Comparison of ENCODE assay signal across 2 cellular contexts in the genomic region with DNA sequence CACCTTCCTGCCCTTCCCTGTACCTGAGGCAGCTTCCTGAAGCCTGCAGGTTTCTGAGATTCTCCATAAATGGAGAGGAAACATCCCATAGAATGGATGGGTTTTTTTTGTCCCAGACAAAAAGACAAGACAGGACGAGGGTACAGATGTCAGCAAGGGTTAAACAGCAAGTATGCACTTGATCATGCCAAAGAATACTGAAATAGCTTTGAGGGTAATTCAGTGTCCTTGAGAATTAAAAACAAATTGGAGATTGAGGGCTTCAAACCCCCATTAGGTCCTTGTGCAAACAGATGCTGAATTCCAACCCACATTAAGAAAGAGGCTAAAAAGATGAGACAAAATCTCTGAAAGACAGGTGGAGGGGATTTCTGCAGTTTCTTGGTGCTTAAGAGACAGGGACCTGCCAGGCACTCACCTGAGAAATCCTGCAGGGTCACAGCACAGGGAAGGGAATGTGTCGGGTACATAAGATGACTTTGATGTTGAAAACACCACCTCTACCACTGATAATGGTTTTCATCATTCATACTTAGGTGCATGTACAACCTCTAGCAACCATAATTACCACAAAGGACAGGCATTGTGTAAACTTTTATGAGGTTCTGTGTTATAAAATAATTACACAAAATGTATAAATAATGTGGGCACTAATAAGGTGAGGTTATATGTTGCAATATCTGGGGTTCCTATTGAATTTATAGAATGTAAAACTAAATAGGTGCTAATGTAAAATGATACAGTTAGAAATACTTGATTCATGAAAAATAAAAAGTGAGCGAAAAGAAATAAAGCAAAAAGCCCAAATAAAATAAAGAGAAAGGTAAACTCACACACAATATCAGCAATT.
TF ChIP-seq lines count a peak whose summit lies in the region.

No MANE protein-coding gene starts in this region.

TF ChIP-seq in HepG2, 621 proteins besides CTCF, POLR2A, EP300 and RAD21:
- TF ChIP-seq HMGA1 (CRISPR knock-in tag; conservative IDR thresholded peaks at IDR 0.05) (no peak), ZNF652 (CRISPR knock-in tag; IDR thresholded peaks at IDR 0.05; ENCODE audit: borderline replicate concordance, low read depth) (no peak)
- TF ChIP-seq, protein P1, sequence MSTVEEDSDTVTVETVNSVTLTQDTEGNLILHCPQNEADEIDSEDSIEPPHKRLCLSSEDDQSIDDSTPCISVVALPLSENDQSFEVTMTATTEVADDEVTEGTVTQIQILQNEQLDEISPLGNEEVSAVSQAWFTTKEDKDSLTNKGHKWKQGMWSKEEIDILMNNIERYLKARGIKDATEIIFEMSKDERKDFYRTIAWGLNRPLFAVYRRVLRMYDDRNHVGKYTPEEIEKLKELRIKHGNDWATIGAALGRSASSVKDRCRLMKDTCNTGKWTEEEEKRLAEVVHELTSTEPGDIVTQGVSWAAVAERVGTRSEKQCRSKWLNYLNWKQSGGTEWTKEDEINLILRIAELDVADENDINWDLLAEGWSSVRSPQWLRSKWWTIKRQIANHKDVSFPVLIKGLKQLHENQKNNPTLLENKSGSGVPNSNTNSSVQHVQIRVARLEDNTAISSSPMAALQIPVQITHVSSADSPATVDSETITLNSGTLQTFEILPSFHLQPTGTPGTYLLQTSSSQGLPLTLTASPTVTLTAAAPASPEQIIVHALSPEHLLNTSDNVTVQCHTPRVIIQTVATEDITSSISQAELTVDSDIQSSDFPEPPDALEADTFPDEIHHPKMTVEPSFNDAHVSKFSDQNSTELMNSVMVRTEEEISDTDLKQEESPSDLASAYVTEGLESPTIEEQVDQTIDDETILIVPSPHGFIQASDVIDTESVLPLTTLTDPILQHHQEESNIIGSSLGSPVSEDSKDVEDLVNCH (CRISPR knock-in tag; IDR thresholded peaks at IDR 0.05): no peak
TF ChIP-seq in HepG2: peak in this region for 0.

TF ChIP-seq in H1, 55 proteins besides CTCF, POLR2A, EP300 and RAD21:
- TF ChIP-seq SUZ12 (IDR thresholded peaks at IDR 0.05; ENCODE audit: low read length) (0 out of 2 replicates have a peak, but pooled peaks have one; percentile 0), PHF8 (conservative IDR thresholded peaks at IDR 0.05; ENCODE audit: low read depth, low read length) (no peak)
